Comparison of ENCODE assay signal across 2 cellular contexts in genomic region chr9:120997502-120997901, GRCh38.
TF ChIP-seq lines count a peak whose summit lies in the region.

No MANE protein-coding gene starts in this region.

TF ChIP-seq in GM23338, 12 proteins besides CTCF, POLR2A, EP300 and RAD21 (continued from another document):
- TF ChIP-seq ZNF462 (CRISPR knock-in tag; IDR thresholded peaks at IDR 0.05) (no peak), ZNF331 (CRISPR knock-in tag; IDR thresholded peaks at IDR 0.05; ENCODE audit: low read depth) (no peak), EZH2 (IDR thresholded peaks at IDR 0.05; ENCODE audit: low read depth, unreplicated experiment) (no peak), REST (IDR thresholded peaks at IDR 0.05; ENCODE audit: unreplicated experiment) (no peak)
TF ChIP-seq in GM23338: peak in this region for 0.

TF ChIP-seq in HepG2, 621 proteins besides CTCF, POLR2A, EP300 and RAD21 (continued from another document):
- TF ChIP-seq ELK4 (CRISPR knock-in tag; IDR thresholded peaks at IDR 0.05; ENCODE audit: borderline replicate concordance) (no peak), ZNF720 (CRISPR knock-in tag; IDR thresholded peaks at IDR 0.05) (no peak), KIAA2018 (CRISPR knock-in tag; IDR thresholded peaks at IDR 0.05; ENCODE audit: borderline replicate concordance) (no peak), SKIL (CRISPR knock-in tag; IDR thresholded peaks at IDR 0.05; ENCODE audit: borderline replicate concordance) (no peak), ZNF468 (CRISPR knock-in tag; IDR thresholded peaks at IDR 0.05) (no peak), RFX5 (IDR thresholded peaks at IDR 0.05; ENCODE audit: low read depth, low read length) (no peak), ZBTB4 (CRISPR knock-in tag; IDR thresholded peaks at IDR 0.05; ENCODE audit: borderline replicate concordance) (no peak)
